1 cellular context compared by ENCODE assay signal in the genomic region with DNA sequence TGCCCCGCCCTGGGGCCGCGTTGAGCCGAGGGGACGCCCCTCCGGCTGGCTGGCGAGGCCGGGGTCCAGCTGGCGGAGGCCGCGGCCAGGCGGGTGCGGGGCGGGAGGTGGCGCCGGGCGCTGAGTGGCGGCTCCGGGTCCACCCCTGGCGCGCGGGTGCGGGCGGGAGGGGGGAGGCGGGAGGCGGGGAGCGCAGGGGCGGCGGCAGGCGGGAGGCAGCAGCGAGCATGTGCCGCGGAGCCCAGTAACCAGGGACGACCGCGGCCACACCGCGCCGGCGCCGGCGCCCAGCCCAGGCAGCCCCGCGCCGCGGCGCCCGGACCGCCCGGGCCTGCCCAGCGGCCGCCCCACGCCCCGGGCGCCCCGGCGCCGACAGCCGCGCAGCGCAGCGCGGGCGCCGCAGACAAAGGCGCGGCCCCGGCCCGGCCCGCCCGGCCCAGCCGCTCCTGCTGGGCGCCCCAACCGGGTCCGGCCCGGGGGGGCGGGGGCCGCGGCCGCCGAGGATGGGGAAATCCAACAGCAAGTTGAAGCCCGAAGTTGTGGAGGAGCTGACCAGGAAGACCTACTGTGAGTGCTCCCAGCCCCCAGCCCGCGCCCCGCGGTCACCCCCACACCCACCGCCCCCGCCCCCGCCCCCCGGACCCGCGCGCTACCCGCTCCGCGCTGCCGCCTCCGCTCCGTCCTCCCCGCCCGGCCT.
A peak's percentile ranks its signal among the peaks of the same experiment; 100 is the strongest.
TF ChIP-seq lines count a peak whose summit lies in the region.

A gene (plus strand): TSS at position 244 of the 697 bp plus-strand sequence. CDS start 260 bp downstream, at position 504.

TF ChIP-seq in IMR-90, 13 proteins besides CTCF, POLR2A, EP300 and RAD21 (continued from another document):
- TF ChIP-seq, protein P1, sequence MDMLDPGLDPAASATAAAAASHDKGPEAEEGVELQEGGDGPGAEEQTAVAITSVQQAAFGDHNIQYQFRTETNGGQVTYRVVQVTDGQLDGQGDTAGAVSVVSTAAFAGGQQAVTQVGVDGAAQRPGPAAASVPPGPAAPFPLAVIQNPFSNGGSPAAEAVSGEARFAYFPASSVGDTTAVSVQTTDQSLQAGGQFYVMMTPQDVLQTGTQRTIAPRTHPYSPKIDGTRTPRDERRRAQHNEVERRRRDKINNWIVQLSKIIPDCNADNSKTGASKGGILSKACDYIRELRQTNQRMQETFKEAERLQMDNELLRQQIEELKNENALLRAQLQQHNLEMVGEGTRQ (IDR thresholded peaks at IDR 0.05; ENCODE audit: low read depth, low read length) = no peak; the same call in 1 of the 2 replicates
- peak; percentile 79; the same call in 1 of the 2 replicates for TF ChIP-seq MXI1 (IDR thresholded peaks at IDR 0.05; ENCODE audit: borderline replicate concordance, low read depth, low read length)
- no peak for TF ChIP-seq RFX5 (IDR thresholded peaks at IDR 0.05; ENCODE audit: low read depth, low read length)
